In genomic region chr5:159515909-159516415, GRCh38 we compare ENCODE assay signal across 8 cellular contexts.
DNase-seq lines count a peak whose midpoint lies in the region; ATAC-seq and TF ChIP-seq lines count a peak whose summit lies in the region.

No MANE protein-coding gene starts in this region.

- H3K4me1 ChIP-seq in CD8-positive, alpha-beta memory T cell (ENCODE audit: insufficient read depth, low read length): no peaks in the 10 kb centered on the region
- H3K4me1 ChIP-seq in RWPE2 (ENCODE audit: insufficient read depth, poor library complexity, severe bottlenecking): peaks cover 2% of the 10 kb centered on the region
- peaks cover 0 to under 1% of the 10 kb centered on the region in 2 donors for H3K4me1 ChIP-seq in right atrium auricular region
- peaks cover 0 to 6% (median 0%) of the 10 kb centered on the region in 6 donors for H3K4me1 ChIP-seq in spleen

- no peaks in the 10 kb centered on the region for H3K36me3 ChIP-seq in CD8-positive, alpha-beta memory T cell (ENCODE audit: insufficient read depth, low read length)
- no peaks in the 10 kb centered on the region for H3K36me3 ChIP-seq in RWPE2 (ENCODE audit: low read depth)
- H3K36me3 ChIP-seq in right atrium auricular region: no peaks in the 10 kb centered on the region
- H3K36me3 ChIP-seq in spleen: no peaks in the 10 kb centered on the region

- no peaks in the 10 kb centered on the region for H3K27me3 ChIP-seq in CD8-positive, alpha-beta memory T cell (ENCODE audit: insufficient read depth, low read length, poor library complexity, severe bottlenecking)
- H3K27me3 ChIP-seq in RWPE2 (ENCODE audit: insufficient read depth, poor library complexity, severe bottlenecking) (no peaks in the 10 kb centered on the region), right atrium auricular region (no peaks in the 10 kb centered on the region), spleen (replicated peaks in 1 of 7) (no peaks in the 10 kb centered on the region)

- no peaks in the 10 kb centered on the region for H3K9me3 Mint-ChIP-seq in CD8-positive, alpha-beta memory T cell
- H3K9me3 Mint-ChIP-seq in activated naive CD4-positive, alpha-beta T cell treated with anti-CD3 and anti-CD28 coated beads for 36 hours: no peaks in the 10 kb centered on the region

- POLR2A ChIA-PET in CD8-positive, alpha-beta memory T cell (lab: Charles Lee): no interaction called here

- DNase-seq in CD8-positive, alpha-beta memory T cell: peak; percentile 28 to 71 (median 50)
- DNase-seq in RWPE2 (ENCODE audit: low spot score) (no peak), right atrium auricular region (ENCODE audit: low spot score) (peak; percentile 69), spleen (peak; percentile 89), NCI-H2107 treated with DMSO at 0.1 percent for 48 hours (lab: John Stamatoyannopoulos, UW; ENCODE audit: unreplicated experiment) (no peak)
- peak; percentile 87 for DNase-seq in activated naive CD4-positive, alpha-beta T cell treated with anti-CD3 and anti-CD28 coated beads for 36 hours

- TF ChIP-seq POLR2A in spleen (IDR thresholded peaks at IDR 0.05): no peak

- H3K4me3 Mint-ChIP-seq in CD8-positive, alpha-beta memory T cell: peak overlapping the region in 1 of 7 donors; percentile 47
- no peak overlapping the region for H3K4me3 Mint-ChIP-seq in activated naive CD4-positive, alpha-beta T cell treated with anti-CD3 and anti-CD28 coated beads for 36 hours

- peaks cover 3 to 8% (median 8%) of the 10 kb centered on the region in 3 donors for H3K4me1 Mint-ChIP-seq in CD8-positive, alpha-beta memory T cell
- H3K4me1 Mint-ChIP-seq in activated naive CD4-positive, alpha-beta T cell treated with anti-CD3 and anti-CD28 coated beads for 36 hours (ENCODE audit: low read depth): peaks cover 9% of the 10 kb centered on the region

- no peak overlapping the region for H3K27ac Mint-ChIP-seq in CD8-positive, alpha-beta memory T cell
- H3K27ac Mint-ChIP-seq in activated naive CD4-positive, alpha-beta T cell treated with anti-CD3 and anti-CD28 coated beads for 36 hours: no peak overlapping the region

- no peaks in the 10 kb centered on the region for H3K9me3 ChIP-seq in CD8-positive, alpha-beta memory T cell (ENCODE audit: low read length)
- H3K9me3 ChIP-seq in RWPE2 (ENCODE audit: severe bottlenecking) (no peaks in the 10 kb centered on the region), right atrium auricular region (no peaks in the 10 kb centered on the region), spleen (no peaks in the 10 kb centered on the region)

- CTCF ChIA-PET in CD8-positive, alpha-beta memory T cell (lab: Charles Lee): interaction anchor here (0.6 to 2.3 kb wide), 4 partner anchors 12 to 471 kb away, joined by 3 to 11 read pairs (median 4); no protein-coding TSS in a partner anchor
- CTCF ChIA-PET in activated naive CD4-positive, alpha-beta T cell treated with anti-CD3 and anti-CD28 coated beads for 36 hours (lab: Charles Lee): interaction anchor here (0.5 to 1.8 kb wide), 17 partner anchors 9 to 1412 kb away, joined by 3 to 8 read pairs (median 4); no protein-coding TSS in a partner anchor

- H3K27ac ChIP-seq in CD8-positive, alpha-beta memory T cell (ENCODE audit: low read depth, low read length): no peak overlapping the region
- no peak overlapping the region for H3K27ac ChIP-seq in RWPE2 (ENCODE audit: poor library complexity, severe bottlenecking)
- H3K27ac ChIP-seq in right atrium auricular region: no peak overlapping the region
- H3K27ac ChIP-seq in spleen: no peak overlapping the region

- ATAC-seq in GM19324 (IDR thresholded peaks at IDR 0.05; ENCODE audit: low FRiP score, unreplicated experiment): peak; percentile 84
- peak; percentile 90 for ATAC-seq in HG03378 (IDR thresholded peaks at IDR 0.05; ENCODE audit: unreplicated experiment)
- peak; percentile 65 for ATAC-seq in RWPE2 (ENCODE audit: low read depth)

- 34 to 43% (median 41%) methylated on average over 10 of the region's 10 CpGs for WGBS in spleen, 5 donors

- H3K36me3 Mint-ChIP-seq in CD8-positive, alpha-beta memory T cell: no peaks in the 10 kb centered on the region
- no peaks in the 10 kb centered on the region for H3K36me3 Mint-ChIP-seq in activated naive CD4-positive, alpha-beta T cell treated with anti-CD3 and anti-CD28 coated beads for 36 hours (ENCODE audit: low read depth)

- TF ChIP-seq CTCF in RWPE2 (IDR thresholded peaks at IDR 0.05; ENCODE audit: poor library complexity, severe bottlenecking): peak; percentile 98
- peak; percentile 62 to 74 for TF ChIP-seq CTCF in right atrium auricular region (IDR thresholded peaks at IDR 0.05)
- TF ChIP-seq CTCF in spleen (IDR thresholded peaks at IDR 0.05 in 8 of 11, conservative IDR thresholded peaks at IDR 0.05 in 3 of 11): peak in 10 of 11 experiments; percentile 50 to 86 (median 73)

- H3K27me3 Mint-ChIP-seq in CD8-positive, alpha-beta memory T cell: peaks cover 3 to 8% of the 10 kb centered on the region in 2 donors
- H3K27me3 Mint-ChIP-seq in activated naive CD4-positive, alpha-beta T cell treated with anti-CD3 and anti-CD28 coated beads for 36 hours (ENCODE audit: low read depth): peaks cover 4% of the 10 kb centered on the region

- no peak overlapping the region for H3K4me3 ChIP-seq in CD8-positive, alpha-beta memory T cell (ENCODE audit: low read length)
- no peak overlapping the region for H3K4me3 ChIP-seq in RWPE2 (ENCODE audit: severe bottlenecking)
- H3K4me3 ChIP-seq in right atrium auricular region: no peak overlapping the region
- H3K4me3 ChIP-seq in spleen: no peak overlapping the region

- intact Hi-C loops in activated naive CD4-positive, alpha-beta T cell treated with anti-CD3 and anti-CD28 coated beads for 36 hours (cut with micrococcal nuclease): loop anchor here (1.0 to 5.0 kb wide), 8 partner anchors 71 to 471 kb away; partner anchors contain the start of genes ADRA1B and IL12B
- intact Hi-C loops in spleen (cut with DNase I; ENCODE audit: low total_unique reads): no loop called here

Comparison
In these comparisons a context has a peak if more than half of its experiments do, and no peak if none do; other contexts are left out.
1. DNase-seq: peak in CD8-positive, alpha-beta memory T cell (5 of 5), activated naive CD4-positive, alpha-beta T cell treated with anti-CD3 and anti-CD28 coated beads for 36 hours (single experiment), right atrium auricular region (single experiment) and spleen (single experiment); none in RWPE2 (single experiment) and NCI-H2107 treated with DMSO at 0.1 percent for 48 hours (single experiment).
2. Peak in every context shown above with its lines, with median percentiles within 50 percentile points of each other: ATAC-seq and CTCF ChIP-seq.